In genomic region chr1:171081220-171081993, GRCh38 we compare ENCODE assay signal across 8 cellular contexts. TPM values are rescaled to one million over a fixed set of nuclear protein-coding genes. Genes with fewer than 3 reads are reported as not detected.
DNase-seq lines count a peak whose midpoint lies in the region; ATAC-seq and TF ChIP-seq lines count a peak whose summit lies in the region.

No MANE protein-coding gene starts in this region.

- DNase-seq in AG08396 (ENCODE audit: low spot score), result peak; percentile 23
- DNase-seq in LNCaP clone FGC (ENCODE audit: low read depth), result peak; percentile 10
- no peak for DNase-seq in body of pancreas
- no peak for DNase-seq in effector memory CD4-positive, alpha-beta T cell

- TF ChIP-seq CTCF in LNCaP clone FGC (IDR thresholded peaks at IDR 0.05; ENCODE audit: control insufficient read depth, extremely low read depth, insufficient read depth) (peak; percentile 41), body of pancreas (IDR thresholded peaks at IDR 0.05) (peak; percentile 10 to 61 (median 48))

- intact Hi-C loops in body of pancreas (cut with DNase I), result no loop called here

- 59% methylated on average over 4 of the region's 4 CpGs for WGBS in body of pancreas, 2 donors

- no peak for TF ChIP-seq POLR2A in body of pancreas (IDR thresholded peaks at IDR 0.05)

- peaks cover 17% of the 10 kb centered on the region for H3K4me1 ChIP-seq in body of pancreas
- no peaks in the 10 kb centered on the region for H3K4me1 ChIP-seq in effector memory CD4-positive, alpha-beta T cell (ENCODE audit: control insufficient read depth, insufficient read depth, low read length, poor library complexity, severe bottlenecking)

- H3K27me3 ChIP-seq in body of pancreas (no peaks in the 10 kb centered on the region), layer of hippocampus (ENCODE audit: control insufficient read depth, insufficient read depth, low read length) (no peaks in the 10 kb centered on the region)
- no peaks in the 10 kb centered on the region for H3K27me3 ChIP-seq in effector memory CD4-positive, alpha-beta T cell (replicated peaks; ENCODE audit: control insufficient read depth, insufficient read depth, low read length, poor library complexity, severe bottlenecking)

- ATAC-seq in body of pancreas (peak; percentile 60), HG02623 (IDR thresholded peaks at IDR 0.05; ENCODE audit: unreplicated experiment) (no peak), HG02981 (IDR thresholded peaks at IDR 0.05; ENCODE audit: unreplicated experiment) (no peak), HG03097 (IDR thresholded peaks at IDR 0.05; ENCODE audit: low FRiP score, unreplicated experiment) (no peak)

- peak overlapping the region in 2 of 4 donors; percentile 11 to 25 for H3K27ac ChIP-seq in body of pancreas
- H3K27ac ChIP-seq in layer of hippocampus (ENCODE audit: low read depth, low read length), result peak overlapping the region; percentile 42
- H3K27ac ChIP-seq in effector memory CD4-positive, alpha-beta T cell (ENCODE audit: insufficient read depth, low read length, poor library complexity, severe bottlenecking), result no peak overlapping the region

- H3K9me3 ChIP-seq in body of pancreas, result no peaks in the 10 kb centered on the region
- no peaks in the 10 kb centered on the region for H3K9me3 ChIP-seq in effector memory CD4-positive, alpha-beta T cell (ENCODE audit: control insufficient read depth, low read length)

- H3K4me3 ChIP-seq in LNCaP clone FGC (ENCODE audit: low read depth, low read length) (no peak overlapping the region), body of pancreas (no peak overlapping the region)
- H3K4me3 ChIP-seq in effector memory CD4-positive, alpha-beta T cell (ENCODE audit: insufficient read depth, low read depth, low read length, poor library complexity, severe bottlenecking), result no peak overlapping the region

- H3K36me3 ChIP-seq in body of pancreas (replicated peaks in 1 of 2; ENCODE audit: insufficient read depth in 1 of 2, low read depth in 2 of 2), result no peaks in the 10 kb centered on the region
- H3K36me3 ChIP-seq in effector memory CD4-positive, alpha-beta T cell (ENCODE audit: control insufficient read depth, insufficient read depth, low read length), result no peaks in the 10 kb centered on the region

RNA-seq across cellular contexts. Expression of gene FMO3, which starts 9.3 kb away (rescaled TPM):
- 1 to 10 TPM; 2.6 to 8.8 TPM for total RNA-seq in body of pancreas

Comparison
In these comparisons a context has a peak if more than half of its experiments do, and no peak if none do; other contexts are left out.
1. DNase-seq: peak in AG08396 (single experiment) and LNCaP clone FGC (single experiment); none in body of pancreas (0 of 4) and effector memory CD4-positive, alpha-beta T cell (0 of 3).